Comparison of ENCODE assay signal across 8 cellular contexts in the genomic region with DNA sequence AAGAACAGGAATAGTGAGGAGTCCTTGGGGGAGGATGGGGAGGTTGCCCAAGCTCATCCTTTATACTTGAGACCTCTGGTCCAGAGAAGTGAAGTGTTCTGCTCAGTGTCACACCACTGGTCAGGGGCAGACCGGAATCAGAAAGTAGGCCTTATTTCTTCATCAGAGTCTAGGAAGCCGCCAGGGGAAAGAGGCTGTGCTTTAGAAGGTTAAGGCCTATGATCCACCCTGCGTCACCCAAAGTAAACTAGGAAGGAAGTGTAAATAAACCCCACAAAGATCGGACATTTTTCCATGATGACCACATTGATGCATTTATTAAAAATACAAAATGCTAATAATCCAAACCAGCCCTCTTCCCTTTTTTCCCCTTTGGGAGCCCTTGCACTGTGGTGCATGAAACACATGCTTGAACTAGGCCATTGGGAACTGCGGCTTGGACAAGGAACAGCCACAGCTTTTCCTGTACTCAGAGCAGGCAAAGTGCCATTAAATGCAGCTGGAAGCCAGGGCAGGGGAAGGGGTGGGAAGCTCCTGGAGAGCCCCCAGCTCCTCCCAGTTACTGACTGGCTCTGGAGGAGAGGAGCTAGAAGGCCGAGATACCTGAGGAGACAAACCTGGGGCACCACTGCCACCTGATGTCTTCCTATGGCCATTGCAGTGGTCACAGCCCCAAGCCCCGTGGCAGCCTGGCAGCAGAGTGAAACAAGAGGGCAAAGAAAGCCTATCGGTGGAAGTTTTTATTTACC. TPM values are rescaled to one million over a fixed set of nuclear protein-coding genes. Genes with fewer than 3 reads are reported as not detected.
DNase-seq lines count a peak whose midpoint lies in the region; ATAC-seq and TF ChIP-seq lines count a peak whose summit lies in the region.

No MANE protein-coding gene starts in this region.

- H3K4me3 Mint-ChIP-seq in activated T-cell treated with anti-CD3 and anti-CD28 coated beads, Interleukin-2, amount 50 U/mL, for 72 hours: no peak overlapping the region
- no peak overlapping the region for H3K4me3 Mint-ChIP-seq in nephron
- no peak overlapping the region for H3K4me3 Mint-ChIP-seq in stimulated activated naive B cell treated with anti-CD40 and anti-IgM and Interleukin-4, amounts not matched to agents 10 μg/mL and 1 μg/mL and 100 μg/mL, for 72 hours

- no peaks in the 10 kb centered on the region for H3K36me3 Mint-ChIP-seq in activated T-cell treated with anti-CD3 and anti-CD28 coated beads, Interleukin-2, amount 50 U/mL, for 72 hours (ENCODE audit: insufficient read depth in 2 of 2)
- H3K36me3 Mint-ChIP-seq in nephron (ENCODE audit: low read depth): no peaks in the 10 kb centered on the region
- H3K36me3 Mint-ChIP-seq in stimulated activated naive B cell treated with anti-CD40 and anti-IgM and Interleukin-4, amounts not matched to agents 10 μg/mL and 1 μg/mL and 100 μg/mL, for 72 hours: no peaks in the 10 kb centered on the region

- DNase-seq in G401 (ENCODE audit: low spot score) (peak; percentile 88), HUDEP-2 (lab: John Stamatoyannopoulos, UW; ENCODE audit: unreplicated experiment in 76 of 76) (peak in 60 of 76 experiments; percentile 4 to 72 (median 40)), OCI-M1 (lab: John Stamatoyannopoulos, UW) (peak; percentile 82), fibroblast of peridontal ligament (ENCODE audit: extremely low read depth) (peak; percentile 84)
- peak; percentile 75 to 77 for DNase-seq in activated T-cell treated with anti-CD3 and anti-CD28 coated beads, Interleukin-2, amount 50 U/mL, for 72 hours
- peak; percentile 60 for DNase-seq in stimulated activated naive B cell treated with anti-CD40 and anti-IgM and Interleukin-4, amounts not matched to agents 10 μg/mL and 1 μg/mL and 100 μg/mL, for 72 hours

- H3K9me3 Mint-ChIP-seq in activated T-cell treated with anti-CD3 and anti-CD28 coated beads, Interleukin-2, amount 50 U/mL, for 72 hours: no peaks in the 10 kb centered on the region
- H3K9me3 Mint-ChIP-seq in nephron: no peaks in the 10 kb centered on the region
- H3K9me3 Mint-ChIP-seq in stimulated activated naive B cell treated with anti-CD40 and anti-IgM and Interleukin-4, amounts not matched to agents 10 μg/mL and 1 μg/mL and 100 μg/mL, for 72 hours: no peaks in the 10 kb centered on the region

- H3K4me1 Mint-ChIP-seq in activated T-cell treated with anti-CD3 and anti-CD28 coated beads, Interleukin-2, amount 50 U/mL, for 72 hours (ENCODE audit: low read depth): peaks cover 10% of the 10 kb centered on the region
- H3K4me1 Mint-ChIP-seq in nephron: peaks cover 29% of the 10 kb centered on the region
- H3K4me1 Mint-ChIP-seq in stimulated activated naive B cell treated with anti-CD40 and anti-IgM and Interleukin-4, amounts not matched to agents 10 μg/mL and 1 μg/mL and 100 μg/mL, for 72 hours: peaks cover 0 to 10% of the 10 kb centered on the region in 2 donors

- no peak overlapping the region for H3K27ac Mint-ChIP-seq in activated T-cell treated with anti-CD3 and anti-CD28 coated beads, Interleukin-2, amount 50 U/mL, for 72 hours
- peak overlapping the region; percentile 61 to 77 (median 76) for H3K27ac Mint-ChIP-seq in nephron
- no peak overlapping the region for H3K27ac Mint-ChIP-seq in stimulated activated naive B cell treated with anti-CD40 and anti-IgM and Interleukin-4, amounts not matched to agents 10 μg/mL and 1 μg/mL and 100 μg/mL, for 72 hours

- TF ChIP-seq CTCF in nephron (IDR thresholded peaks at IDR 0.05; ENCODE audit: unreplicated experiment in 3 of 3): peak; percentile 90

- in situ Hi-C loops in G401 (cut with HindIII; ENCODE audit: low sequenced_read_pairs): loop anchor here (25.0 kb wide), 1 partner anchor 164 kb away; no protein-coding TSS in a partner anchor

- peak; percentile 93 to 96 for ATAC-seq in activated T-cell treated with anti-CD3 and anti-CD28 coated beads, Interleukin-2, amount 50 U/mL, for 72 hours (replicated peaks in 1 of 2)
- peak; percentile 98 to 99 for ATAC-seq in stimulated activated naive B cell treated with anti-CD40 and anti-IgM and Interleukin-4, amounts not matched to agents 10 μg/mL and 1 μg/mL and 100 μg/mL, for 72 hours (replicated peaks)
- no peak for ATAC-seq in GM19467 (IDR thresholded peaks at IDR 0.05; ENCODE audit: unreplicated experiment)

- H3K27me3 Mint-ChIP-seq in activated T-cell treated with anti-CD3 and anti-CD28 coated beads, Interleukin-2, amount 50 U/mL, for 72 hours (ENCODE audit: low read depth): no peaks in the 10 kb centered on the region
- no peaks in the 10 kb centered on the region for H3K27me3 Mint-ChIP-seq in nephron (ENCODE audit: low read depth)
- H3K27me3 Mint-ChIP-seq in stimulated activated naive B cell treated with anti-CD40 and anti-IgM and Interleukin-4, amounts not matched to agents 10 μg/mL and 1 μg/mL and 100 μg/mL, for 72 hours: no peaks in the 10 kb centered on the region

RNA-seq across cellular contexts. Expression of gene CDC25A, which starts 37.0 kb away (rescaled TPM):
- total RNA-seq in G401 (2014; rRNA removed; shearing (Covaris generic)): 42.5 and 45.4 TPM in 2 replicates
- total RNA-seq in activated T-cell treated with anti-CD3 and anti-CD28 coated beads, Interleukin-2, amount 50 U/mL, for 72 hours: 10 to 100 TPM; 27.8 to 31.6 TPM

Comparison
In these comparisons a context has a peak if more than half of its experiments do, and no peak if none do; other contexts are left out.
1. H3K27ac Mint-ChIP-seq: peak in nephron (3 of 3); none in activated T-cell treated with anti-CD3 and anti-CD28 coated beads, Interleukin-2, amount 50 U/mL, for 72 hours (single experiment) and stimulated activated naive B cell treated with anti-CD40 and anti-IgM and Interleukin-4, amounts not matched to agents 10 μg/mL and 1 μg/mL and 100 μg/mL, for 72 hours (single experiment).
2. Peak in every context shown above with its lines, with median percentiles within 50 percentile points of each other: DNase-seq.